ENCODE assay signal across 1 cellular context in genomic region chr22:40637181-40638150, GRCh38.
TF ChIP-seq lines count a peak whose summit lies in the region.

No MANE protein-coding gene starts in this region.

TF ChIP-seq in HepG2, 621 proteins besides CTCF, POLR2A, EP300 and RAD21 (continued from another document and continues in another):
- TF ChIP-seq GABPA (IDR thresholded peaks at IDR 0.05; ENCODE audit: low read depth, low read length) (no peak), GABPA (CRISPR knock-in tag; IDR thresholded peaks at IDR 0.05; ENCODE audit: low read depth) (no peak), FOSL2 (CRISPR knock-in tag; IDR thresholded peaks at IDR 0.05) (no peak), ZNF143 (CRISPR knock-in tag; IDR thresholded peaks at IDR 0.05) (no peak), IKZF4 (CRISPR knock-in tag; IDR thresholded peaks at IDR 0.05; ENCODE audit: borderline replicate concordance, low read depth, not compliant biosample characterization) (no peak), HOXD1 (CRISPR knock-in tag; IDR thresholded peaks at IDR 0.05) (no peak), U2AF2 (IDR thresholded peaks at IDR 0.05; ENCODE audit: low read depth, low read length) (no peak), ZNF18 (CRISPR knock-in tag; IDR thresholded peaks at IDR 0.05; ENCODE audit: insufficient replicate concordance) (no peak), ZNF503 (CRISPR knock-in tag; IDR thresholded peaks at IDR 0.05) (no peak), ARNTL (CRISPR knock-in tag; IDR thresholded peaks at IDR 0.05) (0 out of 2 replicates have a peak, but pooled peaks have one; percentile 8), MXD3 (CRISPR knock-in tag; IDR thresholded peaks at IDR 0.05) (no peak; the same call in 1 of the 2 replicates), ZNF569 (CRISPR knock-in tag; IDR thresholded peaks at IDR 0.05; ENCODE audit: borderline replicate concordance) (no peak), MYPOP (CRISPR knock-in tag; IDR thresholded peaks at IDR 0.05) (no peak), KLF11 (CRISPR knock-in tag; IDR thresholded peaks at IDR 0.05) (no peak), YY1 (IDR thresholded peaks at IDR 0.05; ENCODE audit: insufficient read depth, insufficient replicate concordance, low read depth, low read length) (no peak), ZNF382 (CRISPR knock-in tag; IDR thresholded peaks at IDR 0.05; ENCODE audit: borderline replicate concordance) (no peak), NFKB2 (CRISPR knock-in tag; IDR thresholded peaks at IDR 0.05; ENCODE audit: borderline replicate concordance) (no peak), PAX8 (CRISPR knock-in tag; IDR thresholded peaks at IDR 0.05; ENCODE audit: borderline replicate concordance) (no peak), ZNF616 (CRISPR knock-in tag; IDR thresholded peaks at IDR 0.05; ENCODE audit: low read depth) (no peak), ZNF337 (CRISPR knock-in tag; IDR thresholded peaks at IDR 0.05; ENCODE audit: borderline replicate concordance, low read depth) (no peak), FOXP4 (CRISPR knock-in tag; IDR thresholded peaks at IDR 0.05) (no peak), EEA1 (CRISPR knock-in tag; IDR thresholded peaks at IDR 0.05; ENCODE audit: borderline replicate concordance) (no peak), TBX3 (IDR thresholded peaks at IDR 0.05; ENCODE audit: borderline replicate concordance) (no peak), FUBP1 (CRISPR knock-in tag; IDR thresholded peaks at IDR 0.05; ENCODE audit: borderline replicate concordance) (no peak), ZIK1 (CRISPR knock-in tag; IDR thresholded peaks at IDR 0.05; ENCODE audit: borderline replicate concordance, low read depth) (no peak), ZNF777 (CRISPR knock-in tag; IDR thresholded peaks at IDR 0.05) (no peak), TCF7 (IDR thresholded peaks at IDR 0.05; ENCODE audit: low read depth) (no peak), KLF9 (CRISPR knock-in tag; IDR thresholded peaks at IDR 0.05; ENCODE audit: low read depth) (no peak), ZNF496 (CRISPR knock-in tag; IDR thresholded peaks at IDR 0.05; ENCODE audit: insufficient replicate concordance) (no peak), ZSCAN5A (CRISPR knock-in tag; IDR thresholded peaks at IDR 0.05; ENCODE audit: borderline replicate concordance) (no peak), ZC3H13 (CRISPR knock-in tag; IDR thresholded peaks at IDR 0.05) (no peak), ZNF580 (CRISPR knock-in tag; IDR thresholded peaks at IDR 0.05; ENCODE audit: borderline replicate concordance, low read depth) (no peak), ZNF572 (CRISPR knock-in tag; IDR thresholded peaks at IDR 0.05) (no peak), SMAD9 (CRISPR knock-in tag; IDR thresholded peaks at IDR 0.05) (no peak), NR3C1 (CRISPR knock-in tag; IDR thresholded peaks at IDR 0.05) (no peak), CREBL2 (CRISPR knock-in tag; IDR thresholded peaks at IDR 0.05; ENCODE audit: borderline replicate concordance) (no peak), CBX5 (CRISPR knock-in tag; IDR thresholded peaks at IDR 0.05; ENCODE audit: borderline replicate concordance) (no peak), NFE2L2 (IDR thresholded peaks at IDR 0.05; ENCODE audit: low read length) (no peak), HNF4A (CRISPR knock-in tag; IDR thresholded peaks at IDR 0.05) (no peak), ZNF34 (CRISPR knock-in tag; IDR thresholded peaks at IDR 0.05; ENCODE audit: borderline replicate concordance) (no peak), ZNF607 (CRISPR knock-in tag; IDR thresholded peaks at IDR 0.05; ENCODE audit: borderline replicate concordance) (no peak), MATR3 (CRISPR knock-in tag; IDR thresholded peaks at IDR 0.05) (no peak), ZNF790 (CRISPR knock-in tag; IDR thresholded peaks at IDR 0.05; ENCODE audit: borderline replicate concordance) (no peak), ZNF296 (CRISPR knock-in tag; conservative IDR thresholded peaks at IDR 0.05) (no peak), TRIM24 (CRISPR knock-in tag; IDR thresholded peaks at IDR 0.05) (no peak), MXD1 (CRISPR knock-in tag; IDR thresholded peaks at IDR 0.05) (peak; percentile 39; the same call in 1 of the 2 replicates), ZNF556 (CRISPR knock-in tag; IDR thresholded peaks at IDR 0.05; ENCODE audit: borderline replicate concordance) (0 out of 2 replicates have a peak, but pooled peaks have one; percentile 5), TGIF2 (CRISPR knock-in tag; IDR thresholded peaks at IDR 0.05) (no peak), ZNF574 (CRISPR knock-in tag; IDR thresholded peaks at IDR 0.05) (no peak)
